In genomic region chr17:27354051-27354490, GRCh38 we compare ENCODE assay signal across 1 cellular context.
A peak's percentile ranks its signal among the peaks of the same experiment; 100 is the strongest.
TF ChIP-seq lines count a peak whose summit lies in the region.

No MANE protein-coding gene starts in this region.

TF ChIP-seq in HepG2, 621 proteins besides CTCF, POLR2A, EP300 and RAD21 (continued from another document and continues in another):
- TF ChIP-seq HMGXB3 (CRISPR knock-in tag; IDR thresholded peaks at IDR 0.05; ENCODE audit: borderline replicate concordance) (peak; percentile 40; the same call in 1 of the 2 replicates), ZNF274 (CRISPR knock-in tag; IDR thresholded peaks at IDR 0.05) (0 out of 2 replicates have a peak, but pooled peaks have one; percentile 58), TOPORS (CRISPR knock-in tag; IDR thresholded peaks at IDR 0.05) (0 out of 2 replicates have a peak, but pooled peaks have one; percentile 16), KDM3A (CRISPR knock-in tag; IDR thresholded peaks at IDR 0.05; ENCODE audit: low read depth) (0 out of 2 replicates have a peak, but pooled peaks have one; percentile 18), ZNF563 (CRISPR knock-in tag; IDR thresholded peaks at IDR 0.05) (peak; percentile 75; the same call in 1 of the 2 replicates), ZSCAN30 (CRISPR knock-in tag; IDR thresholded peaks at IDR 0.05) (no peak), RNF2 (conservative IDR thresholded peaks at IDR 0.05; ENCODE audit: low read depth) (peak; percentile 46; the same call in 1 of the 2 replicates), ZNF280B (CRISPR knock-in tag; IDR thresholded peaks at IDR 0.05; ENCODE audit: borderline replicate concordance) (peak; percentile 43; the same call in 1 of the 2 replicates), KDM5A (IDR thresholded peaks at IDR 0.05; ENCODE audit: borderline replicate concordance, low read length) (no peak), ZNF710 (CRISPR knock-in tag; IDR thresholded peaks at IDR 0.05; ENCODE audit: borderline replicate concordance) (no peak), MXD4 (CRISPR knock-in tag; IDR thresholded peaks at IDR 0.05) (peak; percentile 29; the same call in 1 of the 2 replicates), ZBTB37 (CRISPR knock-in tag; IDR thresholded peaks at IDR 0.05) (peak; percentile 29; the same call in 1 of the 2 replicates), NCOA2 (CRISPR knock-in tag; IDR thresholded peaks at IDR 0.05) (0 out of 2 replicates have a peak, but pooled peaks have one; percentile 9), ZNF431 (CRISPR knock-in tag; IDR thresholded peaks at IDR 0.05; ENCODE audit: borderline replicate concordance, low read depth) (0 out of 2 replicates have a peak, but pooled peaks have one; percentile 10), CHD4 (IDR thresholded peaks at IDR 0.05; ENCODE audit: borderline replicate concordance, low read length) (peak; percentile 11; the same call in 1 of the 2 replicates), ZNF709 (CRISPR knock-in tag; IDR thresholded peaks at IDR 0.05) (0 out of 2 replicates have a peak, but pooled peaks have one; percentile 56), ZFX (CRISPR knock-in tag; IDR thresholded peaks at IDR 0.05; ENCODE audit: low read depth) (no peak; the same call in 1 of the 2 replicates), UBTF (CRISPR knock-in tag; IDR thresholded peaks at IDR 0.05) (0 out of 2 replicates have a peak, but pooled peaks have one; percentile 5), KDM5B (CRISPR knock-in tag; IDR thresholded peaks at IDR 0.05; ENCODE audit: borderline replicate concordance) (peak; percentile 84; the same call in 1 of the 2 replicates), ZNF34 (CRISPR knock-in tag; IDR thresholded peaks at IDR 0.05; ENCODE audit: borderline replicate concordance) (0 out of 2 replicates have a peak, but pooled peaks have one; percentile 27), ZNF329 (CRISPR knock-in tag; IDR thresholded peaks at IDR 0.05; ENCODE audit: low read depth) (0 out of 2 replicates have a peak, but pooled peaks have one; percentile 2), RORA (CRISPR knock-in tag; IDR thresholded peaks at IDR 0.05) (no peak), HIVEP1 (CRISPR knock-in tag; IDR thresholded peaks at IDR 0.05) (peak; percentile 49; the same call in 1 of the 2 replicates), SOX13 (IDR thresholded peaks at IDR 0.05) (no peak; the same call in 1 of the 2 replicates), SOX13 (CRISPR knock-in tag; conservative IDR thresholded peaks at IDR 0.05 in 1 of 2, IDR thresholded peaks at IDR 0.05 in 1 of 2) (0 out of 4 replicates have a peak, but pooled peaks of 1 of the 2 experiments have one; percentile 4), LCORL (IDR thresholded peaks at IDR 0.05) (no peak), LCORL (CRISPR knock-in tag; IDR thresholded peaks at IDR 0.05) (peak; percentile 19; the same call in 1 of the 2 replicates), HNF1B (CRISPR knock-in tag; IDR thresholded peaks at IDR 0.05) (peak; percentile 29; the same call in 1 of the 2 replicates), HMG20A (CRISPR knock-in tag; IDR thresholded peaks at IDR 0.05; ENCODE audit: borderline replicate concordance) (0 out of 2 replicates have a peak, but pooled peaks have one; percentile 17), BCL6 (CRISPR knock-in tag; IDR thresholded peaks at IDR 0.05) (peak; percentile 10; the same call in 1 of the 2 replicates), CHD2 (IDR thresholded peaks at IDR 0.05; ENCODE audit: low read depth, low read length) (no peak), ZNF605 (CRISPR knock-in tag; IDR thresholded peaks at IDR 0.05) (no peak), SMAD1 (CRISPR knock-in tag; IDR thresholded peaks at IDR 0.05; ENCODE audit: borderline replicate concordance, low read depth) (no peak), MAX (IDR thresholded peaks at IDR 0.05) (peak; percentile 78), MIER3 (CRISPR knock-in tag; IDR thresholded peaks at IDR 0.05; ENCODE audit: borderline replicate concordance) (0 out of 2 replicates have a peak, but pooled peaks have one; percentile 36), ZNF570 (CRISPR knock-in tag; IDR thresholded peaks at IDR 0.05; ENCODE audit: borderline replicate concordance) (no peak), PITX1 (CRISPR knock-in tag; IDR thresholded peaks at IDR 0.05) (no peak), TBX2 (CRISPR knock-in tag; IDR thresholded peaks at IDR 0.05; ENCODE audit: borderline replicate concordance) (peak; percentile 25; the same call in 1 of the 2 replicates), THRA (CRISPR knock-in tag; IDR thresholded peaks at IDR 0.05; ENCODE audit: borderline replicate concordance) (peak; percentile 57; the same call in 1 of the 2 replicates), CSRNP1 (CRISPR knock-in tag; IDR thresholded peaks at IDR 0.05) (0 out of 2 replicates have a peak, but pooled peaks have one; percentile 14), ZNF543 (CRISPR knock-in tag; IDR thresholded peaks at IDR 0.05) (0 out of 2 replicates have a peak, but pooled peaks have one; percentile 12)
